5 cellular contexts compared by ENCODE assay signal in genomic region chr5:15827786-15828185, GRCh38.
"Had no signal": no experiment of that assay in that cellular context is flagged by ENCODE, and none has a peak within 500 bp of the region (broad histone marks: within the 10 kb centered on the region; RNA-seq: fewer than 3 reads in every experiment).

No MANE protein-coding gene starts in this region.

- DNase-seq: GM23248, GOT3, H7, HFFc6, KBM-7 had no signal
